Comparison of ENCODE assay signal across 1 cellular context in the genomic region with DNA sequence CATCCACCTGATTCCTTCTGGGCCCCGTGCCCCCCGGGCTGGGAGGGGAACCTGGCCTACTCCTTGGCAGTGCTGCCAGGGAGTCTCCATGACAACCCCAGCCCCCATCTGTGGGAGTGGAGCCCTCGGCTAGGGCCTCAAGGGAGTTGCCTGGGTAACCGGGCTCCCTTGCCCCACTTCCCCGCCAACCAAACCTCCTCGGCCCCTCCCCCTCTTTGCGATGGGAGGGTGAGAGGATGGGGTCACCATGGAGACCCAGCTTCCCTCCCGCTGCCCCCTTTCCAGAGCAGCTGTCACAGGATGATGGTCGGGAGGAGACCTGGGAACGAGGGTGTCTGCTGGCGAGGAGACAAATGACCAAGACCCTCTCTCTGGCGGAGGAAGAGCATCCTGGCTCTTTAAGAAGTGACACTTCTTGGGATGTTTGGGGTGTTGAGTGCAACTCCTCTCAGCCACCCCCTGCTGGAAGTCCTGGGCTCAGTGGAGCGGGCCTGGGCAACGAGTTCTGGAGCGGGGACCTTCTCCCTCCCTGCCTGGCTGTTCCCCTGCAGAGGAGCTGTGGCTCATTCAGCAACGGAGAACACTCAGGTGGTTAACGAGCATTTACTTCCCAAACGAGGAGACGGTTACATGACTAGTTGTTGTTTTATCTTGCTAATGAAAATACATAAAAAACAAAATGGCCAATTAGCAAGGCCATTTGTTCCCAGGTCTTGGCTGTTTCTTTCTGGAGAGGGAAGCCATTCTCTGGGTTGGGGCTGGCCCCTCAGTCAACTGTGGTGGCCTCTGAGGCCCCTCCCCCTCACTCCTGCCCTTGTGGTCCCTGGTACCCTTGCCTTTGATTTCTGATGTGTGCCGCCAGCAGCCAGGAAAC.
TF ChIP-seq lines count a peak whose summit lies in the region.

No MANE protein-coding gene starts in this region.

TF ChIP-seq in H1, 55 proteins besides CTCF, POLR2A, EP300 and RAD21:
- TF ChIP-seq MAFK (IDR thresholded peaks at IDR 0.05; ENCODE audit: low read depth, low read length) (no peak), MAX (IDR thresholded peaks at IDR 0.05) (no peak), CTBP2 (IDR thresholded peaks at IDR 0.05; ENCODE audit: borderline replicate concordance, insufficient read depth, insufficient read length, low read length) (peak; percentile 68)
